1 cellular context compared by ENCODE assay signal in the genomic region with DNA sequence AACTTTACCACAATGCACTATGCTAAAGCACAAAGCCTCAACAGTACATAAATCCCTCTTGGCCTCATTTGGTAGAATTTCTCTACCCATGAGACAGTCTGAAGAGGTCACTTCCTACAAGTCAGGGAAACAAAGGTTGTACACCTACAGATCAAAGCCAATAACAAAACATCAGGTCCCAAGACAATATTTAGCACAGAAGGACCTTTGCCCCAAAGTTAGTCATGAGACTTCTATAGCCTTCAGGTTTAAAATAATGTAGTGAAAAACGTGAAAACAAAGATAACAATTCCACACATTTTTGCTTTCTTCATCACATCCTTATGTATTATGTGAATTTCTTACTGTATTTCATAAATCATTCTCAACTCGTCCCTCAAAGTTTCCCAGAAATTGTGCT.
TF ChIP-seq lines count a peak whose summit lies in the region.

No MANE protein-coding gene starts in this region.

TF ChIP-seq in GM12878, 131 proteins besides CTCF, POLR2A, EP300 and RAD21:
- TF ChIP-seq, protein P1, sequence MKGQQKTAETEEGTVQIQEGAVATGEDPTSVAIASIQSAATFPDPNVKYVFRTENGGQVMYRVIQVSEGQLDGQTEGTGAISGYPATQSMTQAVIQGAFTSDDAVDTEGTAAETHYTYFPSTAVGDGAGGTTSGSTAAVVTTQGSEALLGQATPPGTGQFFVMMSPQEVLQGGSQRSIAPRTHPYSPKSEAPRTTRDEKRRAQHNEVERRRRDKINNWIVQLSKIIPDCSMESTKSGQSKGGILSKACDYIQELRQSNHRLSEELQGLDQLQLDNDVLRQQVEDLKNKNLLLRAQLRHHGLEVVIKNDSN (IDR thresholded peaks at IDR 0.05; ENCODE audit: borderline replicate concordance, extremely low read length, insufficient read depth, low read depth, low read length): no peak
- TF ChIP-seq LARP7 (IDR thresholded peaks at IDR 0.05): no peak
- TF ChIP-seq ZZZ3 (IDR thresholded peaks at IDR 0.05; ENCODE audit: control insufficient read depth, insufficient read length, low read depth): no peak
TF ChIP-seq in GM12878: peak in this region for 0.
